In the genomic region with DNA sequence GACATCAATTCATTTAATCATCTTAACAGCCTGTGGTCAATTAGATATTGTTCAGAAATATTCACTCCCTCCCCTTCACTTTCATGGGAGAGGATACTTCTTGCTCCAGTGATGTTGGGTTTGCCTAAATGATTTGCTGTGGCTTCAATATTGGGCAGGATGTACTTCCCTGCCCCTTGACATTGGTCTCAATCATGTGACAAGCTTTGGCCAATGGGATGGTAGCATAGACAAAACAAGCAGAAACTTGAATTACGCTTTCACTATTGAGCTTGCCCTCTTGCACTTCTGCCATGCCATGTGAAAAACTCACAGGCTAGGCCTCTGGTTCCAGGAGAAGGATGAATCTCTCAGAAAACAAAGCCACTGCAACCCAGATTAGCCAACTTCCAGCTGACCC, we compare ENCODE assay signal across 7 cellular contexts.
"Had no signal": no experiment of that assay in that cellular context is flagged by ENCODE, and none has a peak within 500 bp of the region (broad histone marks: within the 10 kb centered on the region; RNA-seq: fewer than 3 reads in every experiment).

No MANE protein-coding gene starts in this region.

- ATAC-seq: GM23338, HCT116, HepG2 had no signal

- H3K4me3 ChIP-seq: GM23338, HAP-1 had no signal

- H2AFZ ChIP-seq: GM23338 had no signal

- H3K4me2 ChIP-seq: GM23338 had no signal

- FAIRE-seq: HepG2 had no signal

- H3K36me3 ChIP-seq: HAP-1 had no signal

- H3K9me3 ChIP-seq: HAP-1 had no signal

- H3K27ac ChIP-seq: HL-60 had no signal

- DNase-seq: H7, HFFc6 had no signal

- H3K4me1 ChIP-seq: HAP-1 had no signal
